Comparison of ENCODE assay signal across 1 cellular context in genomic region chr2:228938629-228939028, GRCh38.
TF ChIP-seq lines count a peak whose summit lies in the region.

No MANE protein-coding gene starts in this region.

TF ChIP-seq in WTC11, 78 proteins besides CTCF, POLR2A, EP300 and RAD21 (continued from another document):
- TF ChIP-seq ZNF512 (CRISPR knock-in tag; IDR thresholded peaks at IDR 0.05; ENCODE audit: borderline replicate concordance) (no peak), FOXJ3 (CRISPR knock-in tag; IDR thresholded peaks at IDR 0.05; ENCODE audit: borderline replicate concordance) (no peak), ZNF423 (CRISPR knock-in tag; IDR thresholded peaks at IDR 0.05) (no peak), ELF4 (CRISPR knock-in tag; IDR thresholded peaks at IDR 0.05; ENCODE audit: low read depth) (no peak)
- TF ChIP-seq, protein P1, sequence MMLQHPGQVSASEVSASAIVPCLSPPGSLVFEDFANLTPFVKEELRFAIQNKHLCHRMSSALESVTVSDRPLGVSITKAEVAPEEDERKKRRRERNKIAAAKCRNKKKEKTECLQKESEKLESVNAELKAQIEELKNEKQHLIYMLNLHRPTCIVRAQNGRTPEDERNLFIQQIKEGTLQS (CRISPR knock-in tag; conservative IDR thresholded peaks at IDR 0.05) = no peak
